ENCODE assay signal across 11 cellular contexts in genomic region chr10:21194510-21194993, GRCh38.
A peak's percentile ranks its signal among the peaks of the same experiment; 100 is the strongest.
DNase-seq lines count a peak whose midpoint lies in the region; ATAC-seq and TF ChIP-seq lines count a peak whose summit lies in the region.
"Had no signal": no experiment of that assay in that cellular context is flagged by ENCODE, and none has a peak within 500 bp of the region (broad histone marks: within the 10 kb centered on the region; RNA-seq: fewer than 3 reads in every experiment).

No MANE protein-coding gene starts in this region.

- no peak overlapping the region for H3K27ac Mint-ChIP-seq in natural killer cell treated with Interleukin-12 subunit alpha and Interleukin-12 subunit beta and Interleukin-15 and Interleukin-18, amount 100 ng/mL, for 72 hours
- H3K27ac Mint-ChIP-seq in activated naive CD4-positive, alpha-beta T cell treated with anti-CD3 and anti-CD28 coated beads, Interleukin-2, amount 10 ng/mL, durations not matched to agents 7 days and 5 days = no peak overlapping the region
- H3K27ac Mint-ChIP-seq: CD4-positive, alpha-beta memory T cell; naive thymus-derived CD8-positive, alpha-beta T cell had no signal

- no peak overlapping the region for H2AFZ ChIP-seq in ACC112 (ENCODE audit: low read length, unreplicated experiment)

- in situ Hi-C loops in astrocyte of the spinal cord (cut with HindIII; ENCODE audit: low sequenced_read_pairs) = no loop called here

- H3K27me3 ChIP-seq in ACC112 (ENCODE audit: insufficient read depth, low read length) = no peaks in the 10 kb centered on the region
- no peaks in the 10 kb centered on the region for H3K27me3 ChIP-seq in MG63

- H3K27me3 Mint-ChIP-seq in natural killer cell treated with Interleukin-12 subunit alpha and Interleukin-12 subunit beta and Interleukin-15 and Interleukin-18, amount 100 ng/mL, for 72 hours = peaks cover 3 to 17% of the 10 kb centered on the region in 2 donors
- no peaks in the 10 kb centered on the region for H3K27me3 Mint-ChIP-seq in activated naive CD4-positive, alpha-beta T cell treated with anti-CD3 and anti-CD28 coated beads, Interleukin-2, amount 10 ng/mL, durations not matched to agents 7 days and 5 days

- peak overlapping the region; percentile 17 for H3K27ac ChIP-seq in ACC112 (ENCODE audit: low read depth, low read length)

- H3K36me3 ChIP-seq in ACC112 (ENCODE audit: insufficient read depth, low read length) (no peaks in the 10 kb centered on the region), MG63 (no peaks in the 10 kb centered on the region)

- peak; percentile 3 for DNase-seq in MG63
- DNase-seq in astrocyte of the spinal cord (ENCODE audit: low read depth, low spot score) = peak; percentile 53
- peak; percentile 50 for DNase-seq in left lobe of liver (ENCODE audit: low spot score)
- DNase-seq in AG08395 (ENCODE audit: low spot score) = no peak
- no peak for DNase-seq in natural killer cell treated with Interleukin-12 subunit alpha and Interleukin-12 subunit beta and Interleukin-15 and Interleukin-18, amount 100 ng/mL, for 72 hours (ENCODE audit: low spot score)
- DNase-seq in activated naive CD4-positive, alpha-beta T cell treated with anti-CD3 and anti-CD28 coated beads, Interleukin-2, amount 10 ng/mL, durations not matched to agents 7 days and 5 days = no peak
- DNase-seq: CD4-positive, alpha-beta memory T cell; effector CD4-positive, alpha-beta T cell; naive thymus-derived CD8-positive, alpha-beta T cell had no signal

- H3K9me3 ChIP-seq in MG63 = peaks cover 12% of the 10 kb centered on the region

- peaks cover 9% of the 10 kb centered on the region for H3K36me3 Mint-ChIP-seq in natural killer cell treated with Interleukin-12 subunit alpha and Interleukin-12 subunit beta and Interleukin-15 and Interleukin-18, amount 100 ng/mL, for 72 hours
- no peaks in the 10 kb centered on the region for H3K36me3 Mint-ChIP-seq in activated naive CD4-positive, alpha-beta T cell treated with anti-CD3 and anti-CD28 coated beads, Interleukin-2, amount 10 ng/mL, durations not matched to agents 7 days and 5 days
- H3K36me3 Mint-ChIP-seq: CD4-positive, alpha-beta memory T cell had no signal

- CTCF ChIA-PET in activated naive CD4-positive, alpha-beta T cell treated with anti-CD3 and anti-CD28 coated beads, Interleukin-2, amount 10 ng/mL, durations not matched to agents 7 days and 5 days (lab: Charles Lee) = no interaction called here

- peak; percentile 86 for ATAC-seq in left lobe of liver
- no peak for ATAC-seq in natural killer cell treated with Interleukin-12 subunit alpha and Interleukin-12 subunit beta and Interleukin-15 and Interleukin-18, amount 100 ng/mL, for 72 hours
- ATAC-seq in GM19395 (IDR thresholded peaks at IDR 0.05; ENCODE audit: unreplicated experiment) = no peak
- ATAC-seq: naive thymus-derived CD8-positive, alpha-beta T cell had no signal

- no peak for TF ChIP-seq CTCF in astrocyte of the spinal cord (IDR thresholded peaks at IDR 0.05; ENCODE audit: low read depth, low read length)

- no peaks in the 10 kb centered on the region for H3K79me2 ChIP-seq in ACC112 (ENCODE audit: control insufficient read depth, insufficient read depth, low read length, unreplicated experiment)

- H3K4me3 ChIP-seq in ACC112 (ENCODE audit: low read depth, low read length) = peak overlapping the region; percentile 34; the same call in 1 of the 2 replicates
- H3K4me3 ChIP-seq in MG63 = no peak overlapping the region
- no peak overlapping the region for H3K4me3 ChIP-seq in astrocyte of the spinal cord (ENCODE audit: low read depth, low read length)

- H3K4me3 Mint-ChIP-seq in natural killer cell treated with Interleukin-12 subunit alpha and Interleukin-12 subunit beta and Interleukin-15 and Interleukin-18, amount 100 ng/mL, for 72 hours = no peak overlapping the region
- H3K4me3 Mint-ChIP-seq in activated naive CD4-positive, alpha-beta T cell treated with anti-CD3 and anti-CD28 coated beads, Interleukin-2, amount 10 ng/mL, durations not matched to agents 7 days and 5 days = no peak overlapping the region
- H3K4me3 Mint-ChIP-seq: CD4-positive, alpha-beta memory T cell; naive thymus-derived CD8-positive, alpha-beta T cell had no signal

- H3K9me3 Mint-ChIP-seq in natural killer cell treated with Interleukin-12 subunit alpha and Interleukin-12 subunit beta and Interleukin-15 and Interleukin-18, amount 100 ng/mL, for 72 hours = peaks cover 11% of the 10 kb centered on the region
- peaks cover 13% of the 10 kb centered on the region for H3K9me3 Mint-ChIP-seq in activated naive CD4-positive, alpha-beta T cell treated with anti-CD3 and anti-CD28 coated beads, Interleukin-2, amount 10 ng/mL, durations not matched to agents 7 days and 5 days

- H3K4me1 Mint-ChIP-seq in natural killer cell treated with Interleukin-12 subunit alpha and Interleukin-12 subunit beta and Interleukin-15 and Interleukin-18, amount 100 ng/mL, for 72 hours (ENCODE audit: low read depth in 2 of 2) = no peaks in the 10 kb centered on the region
- H3K4me1 Mint-ChIP-seq in activated naive CD4-positive, alpha-beta T cell treated with anti-CD3 and anti-CD28 coated beads, Interleukin-2, amount 10 ng/mL, durations not matched to agents 7 days and 5 days = no peaks in the 10 kb centered on the region
- H3K4me1 Mint-ChIP-seq: CD4-positive, alpha-beta memory T cell; naive thymus-derived CD8-positive, alpha-beta T cell had no signal

- H3K4me1 ChIP-seq in ACC112 (ENCODE audit: control insufficient read depth, insufficient read depth, low read length, unreplicated experiment) = peaks cover 14% of the 10 kb centered on the region

Comparison
In these comparisons a context has a peak if more than half of its experiments do, and no peak if none do; other contexts are left out.
1. DNase-seq: peak in MG63 (single experiment), astrocyte of the spinal cord (single experiment) and left lobe of liver (single experiment); none in AG08395 (single experiment), natural killer cell treated with Interleukin-12 subunit alpha and Interleukin-12 subunit beta and Interleukin-15 and Interleukin-18, amount 100 ng/mL, for 72 hours (single experiment) and activated naive CD4-positive, alpha-beta T cell treated with anti-CD3 and anti-CD28 coated beads, Interleukin-2, amount 10 ng/mL, durations not matched to agents 7 days and 5 days (single experiment).